In the genomic region with DNA sequence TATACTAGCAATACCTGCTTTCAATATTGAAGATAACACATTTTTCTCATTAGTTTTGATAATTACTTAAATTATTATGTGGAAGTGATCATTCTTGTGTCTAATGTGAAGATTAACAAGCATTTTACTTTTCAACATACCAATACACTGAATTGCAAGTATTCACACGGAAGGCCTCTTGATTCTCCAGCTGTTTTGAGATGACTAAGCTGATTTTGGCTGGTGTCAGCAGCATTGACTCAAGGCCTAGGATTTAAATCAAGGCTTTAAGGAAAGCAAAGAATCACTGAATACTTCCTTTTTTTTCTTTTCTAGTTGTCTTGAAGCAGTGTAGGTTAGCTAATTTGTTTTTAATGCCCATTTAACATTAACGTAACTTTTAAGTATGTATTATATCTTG, we compare ENCODE assay signal across 9 cellular contexts.
DNase-seq lines count a peak whose midpoint lies in the region; ATAC-seq and TF ChIP-seq lines count a peak whose summit lies in the region.
"Had no signal": no experiment of that assay in that cellular context is flagged by ENCODE, and none has a peak within 500 bp of the region (broad histone marks: within the 10 kb centered on the region; RNA-seq: fewer than 3 reads in every experiment).

No MANE protein-coding gene starts in this region.

- H3K79me2 ChIP-seq in Karpas-422 (ENCODE audit: low read length) (no peaks in the 10 kb centered on the region), mammary epithelial cell (ENCODE audit: insufficient read depth, low read length) (no peaks in the 10 kb centered on the region)
- H3K79me2 ChIP-seq: hepatocyte had no signal

- no peaks in the 10 kb centered on the region for H4K20me1 ChIP-seq in Karpas-422 (ENCODE audit: insufficient read depth, low read depth, low read length)
- H4K20me1 ChIP-seq in mammary epithelial cell (ENCODE audit: insufficient read depth, low read length) = no peaks in the 10 kb centered on the region

- H3K4me3 Mint-ChIP-seq in T-helper 2 cell treated with Interferon-gamma antibody and Interleukin-4, amounts not matched to agents 5 μg/mL and 100 μg/mL, for 36 hours = no peak overlapping the region

- BruUV-seq in mammary epithelial cell (replicated peaks; lab: Mats Ljungman, UMichigan) = no TSS peak

- H2AFZ ChIP-seq in Karpas-422 (ENCODE audit: low read length) (no peak overlapping the region), mammary epithelial cell (ENCODE audit: low read depth, low read length) (no peak overlapping the region)
- H2AFZ ChIP-seq: hepatocyte had no signal

- peak; percentile 86 for DNase-seq in AG09309 (ENCODE audit: low read depth)
- DNase-seq in Karpas-422 = peak; percentile 44
- DNase-seq in mammary epithelial cell = peak; percentile 75
- DNase-seq in kidney epithelial cell (ENCODE audit: low read depth) = peak; percentile 51
- DNase-seq in T-helper 2 cell treated with Interferon-gamma antibody and Interleukin-4, amounts not matched to agents 5 μg/mL and 100 μg/mL, for 36 hours (ENCODE audit: low spot score) = no peak

- no peak overlapping the region for H3K4me3 ChIP-seq in AG09309 (ENCODE audit: control insufficient read depth, low read depth, low read length)
- no peak overlapping the region for H3K4me3 ChIP-seq in Karpas-422 (ENCODE audit: low read length)
- no peak overlapping the region for H3K4me3 ChIP-seq in mammary epithelial cell (replicated peaks in 1 of 3; ENCODE audit: insufficient read depth in 1 of 3, low read depth in 2 of 3, low read length in 3 of 3)
- no peak overlapping the region for H3K4me3 ChIP-seq in kidney epithelial cell (ENCODE audit: low read depth, low read length)
- H3K4me3 ChIP-seq: hepatocyte had no signal

- intact Hi-C loops in mammary epithelial cell (cut with micrococcal nuclease) = no loop called here

- H3K9ac ChIP-seq in Karpas-422 (ENCODE audit: low read length) (no peak overlapping the region), mammary epithelial cell (ENCODE audit: insufficient read depth, low read length) (no peak overlapping the region)

- 63% methylated on average over 2 of the region's 2 CpGs for WGBS in mammary epithelial cell (ENCODE audit: low coverage, missing lambda C conversion rate)

- no peak overlapping the region for H3K27ac Mint-ChIP-seq in T-helper 2 cell treated with Interferon-gamma antibody and Interleukin-4, amounts not matched to agents 5 μg/mL and 100 μg/mL, for 36 hours

- no peaks in the 10 kb centered on the region for H3K9me3 Mint-ChIP-seq in T-helper 2 cell treated with Interferon-gamma antibody and Interleukin-4, amounts not matched to agents 5 μg/mL and 100 μg/mL, for 36 hours

- no peaks in the 10 kb centered on the region for H3K27me3 Mint-ChIP-seq in T-helper 2 cell treated with Interferon-gamma antibody and Interleukin-4, amounts not matched to agents 5 μg/mL and 100 μg/mL, for 36 hours (ENCODE audit: low read depth)

- H3K36me3 Mint-ChIP-seq in T-helper 2 cell treated with Interferon-gamma antibody and Interleukin-4, amounts not matched to agents 5 μg/mL and 100 μg/mL, for 36 hours (ENCODE audit: low read depth) = peaks cover 13% of the 10 kb centered on the region

- H3K9me3 ChIP-seq in Karpas-422 (ENCODE audit: low read length) (no peaks in the 10 kb centered on the region), mammary epithelial cell (replicated peaks; ENCODE audit: insufficient read depth, low read length) (no peaks in the 10 kb centered on the region)

- ATAC-seq in HG03196 (IDR thresholded peaks at IDR 0.05; ENCODE audit: unreplicated experiment) (no peak), HG02938 (IDR thresholded peaks at IDR 0.05; ENCODE audit: unreplicated experiment) (no peak), GM21723 (IDR thresholded peaks at IDR 0.05; ENCODE audit: unreplicated experiment) (no peak)

- peaks cover 29% of the 10 kb centered on the region for H3K4me1 ChIP-seq in Karpas-422 (ENCODE audit: low read length)
- no peaks in the 10 kb centered on the region for H3K4me1 ChIP-seq in mammary epithelial cell (ENCODE audit: insufficient read depth, low read length)

- peak overlapping the region; percentile 41 for H3K4me2 ChIP-seq in Karpas-422 (ENCODE audit: low read depth, low read length, poor library complexity, severe bottlenecking)
- peak overlapping the region; percentile 30 for H3K4me2 ChIP-seq in mammary epithelial cell (ENCODE audit: insufficient read depth, low read depth, low read length)
- H3K4me2 ChIP-seq: hepatocyte had no signal

- dilution Hi-C loops in mammary epithelial cell (cut with HindIII; ENCODE audit: low sequenced_read_pairs) = no loop called here

- no peaks in the 10 kb centered on the region for H3K27me3 ChIP-seq in Karpas-422 (ENCODE audit: low read length)
- H3K27me3 ChIP-seq in mammary epithelial cell (ENCODE audit: insufficient read depth, low read length) = no peaks in the 10 kb centered on the region
- H3K27me3 ChIP-seq in kidney epithelial cell (ENCODE audit: control insufficient read depth, insufficient read depth, low read length) = no peaks in the 10 kb centered on the region
- H3K27me3 ChIP-seq: hepatocyte had no signal

- H3K27ac ChIP-seq in Karpas-422 (ENCODE audit: low read length) (peak overlapping the region; percentile 70), mammary epithelial cell (ENCODE audit: insufficient read depth, low read depth, low read length) (no peak overlapping the region)
- H3K27ac ChIP-seq: hepatocyte had no signal

- no peak for TF ChIP-seq CTCF in AG09309 (IDR thresholded peaks at IDR 0.05; ENCODE audit: control insufficient read depth, insufficient read depth, low read depth, low read length, missing control alignments)
- no peak for TF ChIP-seq CTCF in mammary epithelial cell (conservative IDR thresholded peaks at IDR 0.05 in 1 of 2, IDR thresholded peaks at IDR 0.05 in 1 of 2; ENCODE audit: extremely low read depth in 1 of 2, insufficient read depth in 1 of 2, low read depth in 1 of 2, low read length in 2 of 2)
- TF ChIP-seq CTCF in kidney epithelial cell (IDR thresholded peaks at IDR 0.05; ENCODE audit: insufficient read depth, low read length, poor library complexity, severe bottlenecking) = no peak

- H3K4me1 Mint-ChIP-seq in T-helper 2 cell treated with Interferon-gamma antibody and Interleukin-4, amounts not matched to agents 5 μg/mL and 100 μg/mL, for 36 hours (ENCODE audit: low read depth) = peaks cover 8% of the 10 kb centered on the region

- H3K36me3 ChIP-seq in Karpas-422 (ENCODE audit: insufficient read depth, low read length) = peaks cover 3% of the 10 kb centered on the region; the same call in 1 of the 2 replicates
- no peaks in the 10 kb centered on the region for H3K36me3 ChIP-seq in mammary epithelial cell (ENCODE audit: insufficient read depth, low read length)
- no peaks in the 10 kb centered on the region for H3K36me3 ChIP-seq in kidney epithelial cell (ENCODE audit: control insufficient read depth, insufficient read depth, low read length)

- in situ Hi-C loops in mammary epithelial cell (cut with MboI; ENCODE audit: low sequenced_read_pairs in 2 of 2) = no loop called here

- no peaks in the 10 kb centered on the region for H3K9me2 ChIP-seq in Karpas-422 (replicated peaks; ENCODE audit: insufficient read depth, low read length)

- CTCF ChIA-PET in mammary epithelial cell (lab: Charles Lee; ENCODE audit: low non-redundant PET) = no interaction called here
